In the genomic region with DNA sequence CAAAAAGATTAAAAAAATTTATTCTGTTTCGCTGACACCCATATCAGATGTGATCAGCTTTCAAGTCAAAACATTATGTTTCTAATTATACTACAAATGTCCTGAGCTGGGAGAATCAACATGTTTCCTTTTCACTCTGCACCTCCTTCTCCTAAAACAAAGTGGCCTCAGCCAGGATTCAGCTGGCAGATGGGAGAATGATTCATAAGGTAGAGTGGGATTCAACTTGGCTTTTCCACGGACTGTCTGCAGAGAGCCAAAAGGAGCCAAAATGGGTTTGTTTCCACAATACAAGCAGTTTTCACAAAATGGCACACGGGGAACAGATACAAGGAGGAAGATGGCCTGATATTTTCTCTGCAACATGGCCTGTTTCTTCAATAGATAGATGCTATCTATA, we compare ENCODE assay signal across 15 cellular contexts.
A peak's percentile ranks its signal among the peaks of the same experiment; 100 is the strongest.
DNase-seq lines count a peak whose midpoint lies in the region; ATAC-seq and TF ChIP-seq lines count a peak whose summit lies in the region.
"Had no signal": no experiment of that assay in that cellular context is flagged by ENCODE, and none has a peak within 500 bp of the region (broad histone marks: within the 10 kb centered on the region; RNA-seq: fewer than 3 reads in every experiment).

No MANE protein-coding gene starts in this region.

- no peak overlapping the region for H3K4me3 Mint-ChIP-seq in stimulated activated memory B cell treated with anti-CD40 and anti-IgM and Interleukin-4, amounts not matched to agents 10 μg/mL and 1 μg/mL and 100 μg/mL, for 72 hours
- H3K4me3 Mint-ChIP-seq: B cell; CD4-positive, alpha-beta T cell had no signal

- peak overlapping the region; percentile 22 for H3K27ac Mint-ChIP-seq in stimulated activated memory B cell treated with anti-CD40 and anti-IgM and Interleukin-4, amounts not matched to agents 10 μg/mL and 1 μg/mL and 100 μg/mL, for 72 hours
- H3K27ac Mint-ChIP-seq: B cell; CD4-positive, alpha-beta T cell had no signal

- H3K9me3 Mint-ChIP-seq in stimulated activated memory B cell treated with anti-CD40 and anti-IgM and Interleukin-4, amounts not matched to agents 10 μg/mL and 1 μg/mL and 100 μg/mL, for 72 hours = no peaks in the 10 kb centered on the region
- H3K9me3 Mint-ChIP-seq: CD4-positive, alpha-beta T cell had no signal

- H3K36me3 Mint-ChIP-seq in stimulated activated memory B cell treated with anti-CD40 and anti-IgM and Interleukin-4, amounts not matched to agents 10 μg/mL and 1 μg/mL and 100 μg/mL, for 72 hours = no peaks in the 10 kb centered on the region

- H3K4me3 ChIP-seq in fibroblast of villous mesenchyme (ENCODE audit: low read depth, low read length) = no peak overlapping the region
- H3K4me3 ChIP-seq: GM12878, HAP-1 had no signal

- in situ Hi-C loops in G401 (cut with HindIII; ENCODE audit: low sequenced_read_pairs) = no loop called here

- ATAC-seq in stimulated activated memory B cell treated with anti-CD40 and anti-IgM and Interleukin-4, amounts not matched to agents 10 μg/mL and 1 μg/mL and 100 μg/mL, for 72 hours = no peak
- ATAC-seq in GM21381 (IDR thresholded peaks at IDR 0.05; ENCODE audit: unreplicated experiment) = no peak
- no peak for ATAC-seq in left lobe of liver
- no peak for ATAC-seq in GM18873 (IDR thresholded peaks at IDR 0.05; ENCODE audit: low FRiP score, unreplicated experiment)
- ATAC-seq: GM12878 had no signal

- TF ChIP-seq CTCF in fibroblast of villous mesenchyme (IDR thresholded peaks at IDR 0.05; ENCODE audit: insufficient read depth, low read depth, low read length) = no peak

- DNase-seq in G401 (ENCODE audit: low spot score) (peak; percentile 56), cerebellar cortex (ENCODE audit: low spot score) (peak; percentile 42), fibroblast of villous mesenchyme (ENCODE audit: low read depth) (peak; percentile 3), left lobe of liver (ENCODE audit: low spot score) (no peak)
- DNase-seq: 8988T; ACHN; Calu3; CD4-positive, alpha-beta T cell; DMS 273 treated with DMSO at 0.1 percent for 48 hours had no signal

- H3K27me3 Mint-ChIP-seq in stimulated activated memory B cell treated with anti-CD40 and anti-IgM and Interleukin-4, amounts not matched to agents 10 μg/mL and 1 μg/mL and 100 μg/mL, for 72 hours = no peaks in the 10 kb centered on the region
- H3K27me3 Mint-ChIP-seq: CD4-positive, alpha-beta T cell had no signal

- H3K4me1 Mint-ChIP-seq in stimulated activated memory B cell treated with anti-CD40 and anti-IgM and Interleukin-4, amounts not matched to agents 10 μg/mL and 1 μg/mL and 100 μg/mL, for 72 hours = no peaks in the 10 kb centered on the region
- H3K4me1 Mint-ChIP-seq: B cell had no signal
